33 cellular contexts compared by ENCODE assay signal in genomic region chr2:16378031-16378430, GRCh38.
"Had no signal": no experiment of that assay in that cellular context is flagged by ENCODE, and none has a peak within 500 bp of the region (broad histone marks: within the 10 kb centered on the region; RNA-seq: fewer than 3 reads in every experiment).

No MANE protein-coding gene starts in this region.

- H3K27ac ChIP-seq: body of pancreas, brain microvascular endothelial cell, breast epithelium, VCaP had no signal

- H3K9me3 Mint-ChIP-seq: activated B cell treated with CpG ODN at 0.5 μM for 24 hours; activated CD4-positive, alpha-beta memory T cell treated with anti-CD3 and anti-CD28 coated beads, Interleukin-2, amount 10 ng/mL, durations not matched to agents 7 days and 5 days; activated CD4-positive, alpha-beta T cell treated with anti-CD3 and anti-CD28 coated beads, Interleukin-2, amount 10 ng/mL, durations not matched to agents 7 days and 5 days; activated naive CD4-positive, alpha-beta T cell treated with anti-CD3 and anti-CD28 coated beads, Interleukin-2, amount 10 ng/mL, durations not matched to agents 7 days and 5 days; activated naive CD4-positive, alpha-beta T cell treated with anti-CD3 and anti-CD28 coated beads, Interleukin-2, amount 50 U/mL, for 24 hours; activated naive CD8-positive, alpha-beta T cell treated with anti-CD3 and anti-CD28 coated beads, Interleukin-2, amount 50 U/mL, for 24 hours; activated T-cell treated with anti-CD3 and anti-CD28 coated beads, Interleukin-2, amount 50 U/mL, for 24 hours; activated T-helper 2 cell treated with anti-CD3 and anti-CD28 coated beads, Interferon-gamma antibody, Interleukin-2, Interleukin-4, amounts not matched to agents 10 μg/mL and 5 μg/mL and 100 μg/mL, durations not matched to agents 14 hours and 24 hours and 36 hours; T-helper 1 cell treated with Interleukin-12 subunit alpha and Interleukin-12 subunit beta and Interleukin-4 antibody, amounts not matched to agents 30 μg/mL and 1 μg/mL, for 36 hours; T-helper 2 cell treated with Interferon-gamma antibody and Interleukin-4, amounts not matched to agents 5 μg/mL and 100 μg/mL, for 36 hours had no signal

- H3K27ac Mint-ChIP-seq: activated B cell treated with CpG ODN at 0.5 μM for 24 hours; activated CD4-positive, alpha-beta memory T cell treated with anti-CD3 and anti-CD28 coated beads, Interleukin-2, amount 10 ng/mL, durations not matched to agents 7 days and 5 days; activated CD4-positive, alpha-beta T cell treated with anti-CD3 and anti-CD28 coated beads for 36 hours; activated CD4-positive, alpha-beta T cell treated with anti-CD3 and anti-CD28 coated beads, Interleukin-2, amount 10 ng/mL, durations not matched to agents 7 days and 5 days; activated CD8-positive, alpha-beta memory T cell treated with anti-CD3 and anti-CD28 coated beads, Interleukin-2, amount 10 ng/mL, durations not matched to agents 7 days and 5 days; activated CD8-positive, alpha-beta T cell treated with anti-CD3 and anti-CD28 coated beads, Interleukin-2, amount 10 ng/mL, durations not matched to agents 7 days and 5 days; activated naive CD4-positive, alpha-beta T cell treated with anti-CD3 and anti-CD28 coated beads, Interleukin-2, amount 10 ng/mL, durations not matched to agents 7 days and 5 days; activated naive CD4-positive, alpha-beta T cell treated with anti-CD3 and anti-CD28 coated beads, Interleukin-2, amount 50 U/mL, for 24 hours; activated naive CD8-positive, alpha-beta T cell; activated naive CD8-positive, alpha-beta T cell treated with anti-CD3 and anti-CD28 coated beads, Interleukin-2, amount 10 ng/mL, durations not matched to agents 7 days and 5 days; activated naive CD8-positive, alpha-beta T cell treated with anti-CD3 and anti-CD28 coated beads, Interleukin-2, amount 50 U/mL, for 24 hours; activated T-cell treated with anti-CD3 and anti-CD28 coated beads, Interleukin-2, amount 50 U/mL, for 24 hours; activated T-helper 2 cell treated with anti-CD3 and anti-CD28 coated beads, Interferon-gamma antibody, Interleukin-2, Interleukin-4, amounts not matched to agents 10 μg/mL and 5 μg/mL and 100 μg/mL, durations not matched to agents 14 hours and 24 hours and 36 hours; T-helper 1 cell treated with Interleukin-12 subunit alpha and Interleukin-12 subunit beta and Interleukin-4 antibody, amounts not matched to agents 30 μg/mL and 1 μg/mL, for 36 hours; T-helper 2 cell treated with Interferon-gamma antibody and Interleukin-4, amounts not matched to agents 5 μg/mL and 100 μg/mL, for 36 hours had no signal

- H3K27me3 Mint-ChIP-seq: activated B cell treated with CpG ODN at 0.5 μM for 24 hours; activated CD4-positive, alpha-beta memory T cell treated with anti-CD3 and anti-CD28 coated beads, Interleukin-2, amount 10 ng/mL, durations not matched to agents 7 days and 5 days; activated CD4-positive, alpha-beta T cell treated with anti-CD3 and anti-CD28 coated beads, Interleukin-2, amount 10 ng/mL, durations not matched to agents 7 days and 5 days; activated CD8-positive, alpha-beta memory T cell treated with anti-CD3 and anti-CD28 coated beads, Interleukin-2, amount 10 ng/mL, durations not matched to agents 7 days and 5 days; activated naive CD4-positive, alpha-beta T cell treated with anti-CD3 and anti-CD28 coated beads, Interleukin-2, amount 50 U/mL, for 24 hours; activated naive CD8-positive, alpha-beta T cell treated with anti-CD3 and anti-CD28 coated beads, Interleukin-2, amount 10 ng/mL, durations not matched to agents 7 days and 5 days; activated T-cell treated with anti-CD3 and anti-CD28 coated beads, Interleukin-2, amount 50 U/mL, for 24 hours had no signal

- H3K4me3 ChIP-seq: body of pancreas, breast epithelium had no signal

- DNase-seq: activated B cell treated with CpG ODN at 0.5 μM for 24 hours; activated CD4-positive, alpha-beta memory T cell treated with anti-CD3 and anti-CD28 coated beads, Interleukin-2, amount 10 ng/mL, durations not matched to agents 7 days and 5 days; activated CD4-positive, alpha-beta T cell treated with anti-CD3 and anti-CD28 coated beads for 36 hours; activated CD4-positive, alpha-beta T cell treated with anti-CD3 and anti-CD28 coated beads for 48 hours; activated CD4-positive, alpha-beta T cell treated with anti-CD3 and anti-CD28 coated beads, Interleukin-2, amount 10 ng/mL, durations not matched to agents 7 days and 5 days; activated CD4-positive, alpha-beta T cell treated with anti-CD3 and anti-CD28 coated beads, Interleukin-2, amount 50 U/mL, for 48 hours; activated CD4-positive, CD25-positive, alpha-beta regulatory T cell treated with anti-CD3 and anti-CD28 coated beads, Interleukin-2, amount 50 U/mL, for 72 hours; activated CD8-positive, alpha-beta memory T cell treated with anti-CD3 and anti-CD28 coated beads for 24 hours; activated CD8-positive, alpha-beta memory T cell treated with anti-CD3 and anti-CD28 coated beads, Interleukin-2, amount 10 ng/mL, durations not matched to agents 7 days and 5 days; activated CD8-positive, alpha-beta memory T cell treated with anti-CD3 and anti-CD28 coated beads, Interleukin-2, amount 50 U/mL, for 48 hours; activated CD8-positive, alpha-beta T cell treated with anti-CD3 and anti-CD28 coated beads, Interleukin-2, amount 10 ng/mL, durations not matched to agents 7 days and 5 days; activated effector memory CD4-positive, alpha-beta T cell treated with Interleukin-2 at 50 U/mL for 16 hours; activated gamma-delta T cell; activated naive CD4-positive, alpha-beta T cell treated with anti-CD3 and anti-CD28 coated beads, Interleukin-2, amount 10 ng/mL, durations not matched to agents 7 days and 5 days; activated naive CD4-positive, alpha-beta T cell treated with Interleukin-2 at 50 U/mL for 16 hours; activated naive CD8-positive, alpha-beta T cell treated with anti-CD3 and anti-CD28 coated beads, Interleukin-2, amount 10 ng/mL, durations not matched to agents 7 days and 5 days; activated naive CD8-positive, alpha-beta T cell treated with anti-CD3 and anti-CD28 coated beads, Interleukin-2, amount 50 U/mL, for 24 hours; activated T-cell treated with anti-CD3 and anti-CD28 coated beads, Interleukin-2, amount 50 U/mL, for 24 hours; activated T-cell treated with anti-CD3 and anti-CD28 coated beads, Interleukin-2, amount 50 U/mL, for 48 hours; amniotic stem cell; aorta; body of pancreas; brain microvascular endothelial cell; central memory CD4-positive, alpha-beta T cell; T-helper 2 cell; T-helper 9 cell had no signal

- H3K27me3 ChIP-seq: body of pancreas, brain microvascular endothelial cell, breast epithelium had no signal

- H3K4me3 Mint-ChIP-seq: activated B cell treated with CpG ODN at 0.5 μM for 24 hours; activated CD4-positive, alpha-beta memory T cell treated with anti-CD3 and anti-CD28 coated beads, Interleukin-2, amount 10 ng/mL, durations not matched to agents 7 days and 5 days; activated CD4-positive, alpha-beta T cell treated with anti-CD3 and anti-CD28 coated beads for 36 hours; activated CD4-positive, alpha-beta T cell treated with anti-CD3 and anti-CD28 coated beads, Interleukin-2, amount 10 ng/mL, durations not matched to agents 7 days and 5 days; activated CD8-positive, alpha-beta memory T cell treated with anti-CD3 and anti-CD28 coated beads, Interleukin-2, amount 10 ng/mL, durations not matched to agents 7 days and 5 days; activated CD8-positive, alpha-beta T cell treated with anti-CD3 and anti-CD28 coated beads, Interleukin-2, amount 10 ng/mL, durations not matched to agents 7 days and 5 days; activated naive CD4-positive, alpha-beta T cell treated with anti-CD3 and anti-CD28 coated beads, Interleukin-2, amount 10 ng/mL, durations not matched to agents 7 days and 5 days; activated naive CD4-positive, alpha-beta T cell treated with anti-CD3 and anti-CD28 coated beads, Interleukin-2, amount 50 U/mL, for 24 hours; activated naive CD8-positive, alpha-beta T cell; activated naive CD8-positive, alpha-beta T cell treated with anti-CD3 and anti-CD28 coated beads, Interleukin-2, amount 10 ng/mL, durations not matched to agents 7 days and 5 days; activated naive CD8-positive, alpha-beta T cell treated with anti-CD3 and anti-CD28 coated beads, Interleukin-2, amount 50 U/mL, for 24 hours; activated T-cell treated with anti-CD3 and anti-CD28 coated beads, Interleukin-2, amount 50 U/mL, for 24 hours; T-helper 1 cell treated with Interleukin-12 subunit alpha and Interleukin-12 subunit beta and Interleukin-4 antibody, amounts not matched to agents 30 μg/mL and 1 μg/mL, for 36 hours; T-helper 2 cell treated with Interferon-gamma antibody and Interleukin-4, amounts not matched to agents 5 μg/mL and 100 μg/mL, for 36 hours had no signal

- H3K36me3 ChIP-seq: brain microvascular endothelial cell, breast epithelium had no signal

- H3K4me1 ChIP-seq: body of pancreas, breast epithelium had no signal

- H3K36me3 Mint-ChIP-seq: activated CD8-positive, alpha-beta memory T cell treated with anti-CD3 and anti-CD28 coated beads, Interleukin-2, amount 10 ng/mL, durations not matched to agents 7 days and 5 days; activated naive CD4-positive, alpha-beta T cell treated with anti-CD3 and anti-CD28 coated beads, Interleukin-2, amount 10 ng/mL, durations not matched to agents 7 days and 5 days; activated naive CD4-positive, alpha-beta T cell treated with anti-CD3 and anti-CD28 coated beads, Interleukin-2, amount 50 U/mL, for 24 hours; activated naive CD8-positive, alpha-beta T cell; activated naive CD8-positive, alpha-beta T cell treated with anti-CD3 and anti-CD28 coated beads, Interleukin-2, amount 10 ng/mL, durations not matched to agents 7 days and 5 days had no signal

- H3K4me1 Mint-ChIP-seq: activated B cell treated with CpG ODN at 0.5 μM for 24 hours; activated CD4-positive, alpha-beta memory T cell treated with anti-CD3 and anti-CD28 coated beads, Interleukin-2, amount 10 ng/mL, durations not matched to agents 7 days and 5 days; activated CD4-positive, alpha-beta T cell treated with anti-CD3 and anti-CD28 coated beads for 36 hours; activated CD4-positive, alpha-beta T cell treated with anti-CD3 and anti-CD28 coated beads, Interleukin-2, amount 10 ng/mL, durations not matched to agents 7 days and 5 days; activated CD8-positive, alpha-beta memory T cell treated with anti-CD3 and anti-CD28 coated beads, Interleukin-2, amount 10 ng/mL, durations not matched to agents 7 days and 5 days; activated naive CD4-positive, alpha-beta T cell treated with anti-CD3 and anti-CD28 coated beads, Interleukin-2, amount 10 ng/mL, durations not matched to agents 7 days and 5 days; activated naive CD4-positive, alpha-beta T cell treated with anti-CD3 and anti-CD28 coated beads, Interleukin-2, amount 50 U/mL, for 24 hours; activated naive CD8-positive, alpha-beta T cell treated with anti-CD3 and anti-CD28 coated beads, Interleukin-2, amount 10 ng/mL, durations not matched to agents 7 days and 5 days; activated naive CD8-positive, alpha-beta T cell treated with anti-CD3 and anti-CD28 coated beads, Interleukin-2, amount 50 U/mL, for 24 hours had no signal

- ATAC-seq: activated CD4-positive, alpha-beta T cell treated with anti-CD3 and anti-CD28 coated beads for 36 hours; activated CD8-positive, alpha-beta memory T cell treated with anti-CD3 and anti-CD28 coated beads, Interleukin-2, amount 10 ng/mL, durations not matched to agents 7 days and 5 days; activated CD8-positive, alpha-beta T cell treated with anti-CD3 and anti-CD28 coated beads, Interleukin-2, amount 10 ng/mL, durations not matched to agents 7 days and 5 days; activated naive CD8-positive, alpha-beta T cell treated with anti-CD3 and anti-CD28 coated beads, Interleukin-2, amount 50 U/mL, for 24 hours; body of pancreas had no signal
